Comparison of ENCODE assay signal across 13 cellular contexts in genomic region chr21:43911935-43912487, GRCh38.
"Had no signal": no experiment of that assay in that cellular context is flagged by ENCODE, and none has a peak within 500 bp of the region (broad histone marks: within the 10 kb centered on the region; RNA-seq: fewer than 3 reads in every experiment).

No MANE protein-coding gene starts in this region.

- H3K36me3 ChIP-seq: transverse colon, WERI-Rb-1 had no signal

- H3K4me3 Mint-ChIP-seq: activated CD4-positive, alpha-beta T cell treated with anti-CD3 and anti-CD28 coated beads for 36 hours; activated CD8-positive, alpha-beta T cell treated with anti-CD3 and anti-CD28 coated beads for 36 hours; activated naive CD8-positive, alpha-beta T cell treated with anti-CD3 and anti-CD28 coated beads, Interleukin-2, amount 10 ng/mL, durations not matched to agents 7 days and 5 days; stimulated activated effector memory CD8-positive, alpha-beta T cell treated with anti-CD3 and anti-CD28 coated beads, Interleukin-12 subunit alpha, Interleukin-12 subunit beta, amount 100 ng/mL, for 72 hours; T-cell had no signal

- H3K27ac Mint-ChIP-seq: activated CD4-positive, alpha-beta T cell treated with anti-CD3 and anti-CD28 coated beads for 36 hours; activated CD8-positive, alpha-beta T cell treated with anti-CD3 and anti-CD28 coated beads for 36 hours; activated naive CD8-positive, alpha-beta T cell treated with anti-CD3 and anti-CD28 coated beads, Interleukin-2, amount 10 ng/mL, durations not matched to agents 7 days and 5 days; stimulated activated effector memory CD8-positive, alpha-beta T cell treated with anti-CD3 and anti-CD28 coated beads, Interleukin-12 subunit alpha, Interleukin-12 subunit beta, amount 100 ng/mL, for 72 hours; T-cell had no signal

- H3K27me3 Mint-ChIP-seq: activated CD4-positive, alpha-beta T cell treated with anti-CD3 and anti-CD28 coated beads for 36 hours; activated CD8-positive, alpha-beta T cell treated with anti-CD3 and anti-CD28 coated beads for 36 hours; activated naive CD8-positive, alpha-beta T cell treated with anti-CD3 and anti-CD28 coated beads, Interleukin-2, amount 10 ng/mL, durations not matched to agents 7 days and 5 days; T-cell had no signal

- DNase-seq: activated CD4-positive, alpha-beta T cell treated with anti-CD3 and anti-CD28 coated beads for 36 hours; activated CD8-positive, alpha-beta memory T cell treated with anti-CD3 and anti-CD28 coated beads, Interleukin-2, amount 50 U/mL, for 4 hours; activated CD8-positive, alpha-beta T cell treated with anti-CD3 and anti-CD28 coated beads for 36 hours; activated naive CD8-positive, alpha-beta T cell treated with anti-CD3 and anti-CD28 coated beads, Interleukin-2, amount 10 ng/mL, durations not matched to agents 7 days and 5 days; nucleus accumbens; T-cell; transverse colon; WERI-Rb-1 had no signal

- H3K9me3 ChIP-seq: transverse colon had no signal

- H3K27ac ChIP-seq: SK-N-MC, skin epidermis, transverse colon, WERI-Rb-1 had no signal

- H3K27me3 ChIP-seq: left lung, transverse colon had no signal

- ATAC-seq: activated CD4-positive, alpha-beta T cell treated with anti-CD3 and anti-CD28 coated beads for 36 hours; activated CD8-positive, alpha-beta T cell treated with anti-CD3 and anti-CD28 coated beads for 36 hours; esophagus mucosa; stimulated activated effector memory CD8-positive, alpha-beta T cell treated with anti-CD3 and anti-CD28 coated beads, Interleukin-12 subunit alpha, Interleukin-12 subunit beta, amount 100 ng/mL, for 72 hours; T-cell had no signal

- H3K4me3 ChIP-seq: left lung, SK-N-MC, skin epidermis, transverse colon had no signal
